1 cellular context compared by ENCODE assay signal in the genomic region with DNA sequence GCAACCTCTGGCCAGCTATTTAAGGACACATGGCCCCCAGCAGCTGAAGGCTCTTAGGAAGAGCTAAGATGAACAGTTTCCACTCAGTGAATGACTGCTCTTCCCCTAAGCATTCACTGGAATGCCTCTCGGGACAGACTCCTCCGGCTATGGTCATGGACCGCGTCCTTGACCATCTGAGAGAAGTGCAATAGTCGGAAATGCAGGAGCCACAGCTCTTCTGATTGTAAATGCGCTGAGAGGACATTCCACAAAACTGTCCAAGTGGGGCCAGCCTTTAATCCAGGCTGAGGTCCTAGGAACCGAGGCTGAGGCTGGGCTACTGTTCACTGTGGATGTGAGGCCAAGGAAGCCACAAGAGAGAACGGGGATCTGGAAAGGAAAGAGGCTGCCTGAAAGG.
TF ChIP-seq lines count a peak whose summit lies in the region.

No MANE protein-coding gene starts in this region.

TF ChIP-seq in IMR-90, 13 proteins besides CTCF, POLR2A, EP300 and RAD21:
- TF ChIP-seq MAFK (IDR thresholded peaks at IDR 0.05; ENCODE audit: low read depth, low read length), result no peak
- TF ChIP-seq, protein P1, sequence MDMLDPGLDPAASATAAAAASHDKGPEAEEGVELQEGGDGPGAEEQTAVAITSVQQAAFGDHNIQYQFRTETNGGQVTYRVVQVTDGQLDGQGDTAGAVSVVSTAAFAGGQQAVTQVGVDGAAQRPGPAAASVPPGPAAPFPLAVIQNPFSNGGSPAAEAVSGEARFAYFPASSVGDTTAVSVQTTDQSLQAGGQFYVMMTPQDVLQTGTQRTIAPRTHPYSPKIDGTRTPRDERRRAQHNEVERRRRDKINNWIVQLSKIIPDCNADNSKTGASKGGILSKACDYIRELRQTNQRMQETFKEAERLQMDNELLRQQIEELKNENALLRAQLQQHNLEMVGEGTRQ (IDR thresholded peaks at IDR 0.05; ENCODE audit: low read depth, low read length), result no peak
- no peak for TF ChIP-seq CEBPB (IDR thresholded peaks at IDR 0.05; ENCODE audit: low read depth, low read length)
- no peak for TF ChIP-seq MAZ (IDR thresholded peaks at IDR 0.05; ENCODE audit: borderline replicate concordance, low read depth, low read length)
- no peak for TF ChIP-seq RCOR1 (IDR thresholded peaks at IDR 0.05; ENCODE audit: insufficient replicate concordance, low read length)
- TF ChIP-seq FOS (IDR thresholded peaks at IDR 0.05; ENCODE audit: low read depth, low read length), result no peak
- no peak for TF ChIP-seq MXI1 (IDR thresholded peaks at IDR 0.05; ENCODE audit: borderline replicate concordance, low read depth, low read length)
- TF ChIP-seq SMC3 (IDR thresholded peaks at IDR 0.05; ENCODE audit: low read depth, low read length), result no peak
- no peak for TF ChIP-seq NFE2L2 (IDR thresholded peaks at IDR 0.05; ENCODE audit: low read depth, low read length)
- no peak for TF ChIP-seq CHD1 (IDR thresholded peaks at IDR 0.05; ENCODE audit: low read depth, low read length)
- TF ChIP-seq, protein P2, sequence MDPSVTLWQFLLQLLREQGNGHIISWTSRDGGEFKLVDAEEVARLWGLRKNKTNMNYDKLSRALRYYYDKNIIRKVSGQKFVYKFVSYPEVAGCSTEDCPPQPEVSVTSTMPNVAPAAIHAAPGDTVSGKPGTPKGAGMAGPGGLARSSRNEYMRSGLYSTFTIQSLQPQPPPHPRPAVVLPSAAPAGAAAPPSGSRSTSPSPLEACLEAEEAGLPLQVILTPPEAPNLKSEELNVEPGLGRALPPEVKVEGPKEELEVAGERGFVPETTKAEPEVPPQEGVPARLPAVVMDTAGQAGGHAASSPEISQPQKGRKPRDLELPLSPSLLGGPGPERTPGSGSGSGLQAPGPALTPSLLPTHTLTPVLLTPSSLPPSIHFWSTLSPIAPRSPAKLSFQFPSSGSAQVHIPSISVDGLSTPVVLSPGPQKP (IDR thresholded peaks at IDR 0.05; ENCODE audit: borderline replicate concordance, low read depth, low read length), result no peak
